18 cellular contexts compared by ENCODE assay signal in genomic region chr12:89775336-89776005, GRCh38.
A peak's percentile ranks its signal among the peaks of the same experiment; 100 is the strongest.
DNase-seq lines count a peak whose midpoint lies in the region; ATAC-seq, FAIRE-seq and TF ChIP-seq lines count a peak whose summit lies in the region.
"Had no signal": no experiment of that assay in that cellular context is flagged by ENCODE, and none has a peak within 500 bp of the region (broad histone marks: within the 10 kb centered on the region; RNA-seq: fewer than 3 reads in every experiment).

No MANE protein-coding gene starts in this region.

- H3K79me2 ChIP-seq in mammary epithelial cell (ENCODE audit: insufficient read depth, low read length) (no peaks in the 10 kb centered on the region), mesendoderm (ENCODE audit: control insufficient read depth, insufficient read depth, low read length) (no peaks in the 10 kb centered on the region)

- no peak overlapping the region for H4K8ac ChIP-seq in mesendoderm (ENCODE audit: low read depth, low read length)

- no peak overlapping the region for H3K9ac ChIP-seq in mammary epithelial cell (ENCODE audit: insufficient read depth, low read length)
- H3K9ac ChIP-seq in mesendoderm (ENCODE audit: low read length): no peak overlapping the region

- no peak overlapping the region for H4K5ac ChIP-seq in mesendoderm (ENCODE audit: low read length)

- H2AK5ac ChIP-seq in mesendoderm (ENCODE audit: low read length): no peak overlapping the region

- H3K9me3 ChIP-seq in mammary epithelial cell (replicated peaks; ENCODE audit: insufficient read depth, low read length): no peaks in the 10 kb centered on the region
- no peaks in the 10 kb centered on the region for H3K9me3 ChIP-seq in mucosa of descending colon
- H3K9me3 ChIP-seq: adrenal gland, transverse colon had no signal

- 55% methylated on average over 4 of the region's 4 CpGs for WGBS in mammary epithelial cell (ENCODE audit: low coverage, missing lambda C conversion rate)
- WGBS in mesendoderm (ENCODE audit: extremely low coverage, insufficient coverage, low lambda C conversion rate): no CpG with 5 or more reads among the region's 4 CpGs

- no TSS peak for BruUV-seq in mammary epithelial cell (replicated peaks; lab: Mats Ljungman, UMichigan)

- in situ Hi-C loops in mammary epithelial cell (cut with MboI; ENCODE audit: low sequenced_read_pairs in 2 of 2): no loop called here

- POLR2A ChIA-PET in BJ (lab: Charles Lee): interaction anchor here (0.5 kb wide), 1 partner anchor 19 kb away, joined by 4 read pairs; no protein-coding TSS in a partner anchor

- H3K4me1 ChIP-seq in mammary epithelial cell (ENCODE audit: insufficient read depth, low read length) (peaks cover 24% of the 10 kb centered on the region), mucosa of descending colon (ENCODE audit: low read depth) (no peaks in the 10 kb centered on the region), mesendoderm (ENCODE audit: control insufficient read depth, low read depth, low read length) (no peaks in the 10 kb centered on the region)
- H3K4me1 ChIP-seq: adrenal gland, transverse colon had no signal

- no peaks in the 10 kb centered on the region for H4K20me1 ChIP-seq in mammary epithelial cell (ENCODE audit: insufficient read depth, low read length)

- intact Hi-C loops in mammary epithelial cell (cut with micrococcal nuclease): no loop called here
- intact Hi-C loops in mucosa of descending colon (cut with DNase I, micrococcal nuclease): no loop called here
- intact Hi-C loops in posterior cingulate gyrus (cut with DNase I): no loop called here

- H3K36me3 ChIP-seq in BJ (ENCODE audit: control insufficient read depth, insufficient read depth, low read length): no peaks in the 10 kb centered on the region
- no peaks in the 10 kb centered on the region for H3K36me3 ChIP-seq in mammary epithelial cell (ENCODE audit: insufficient read depth, low read length)
- no peaks in the 10 kb centered on the region for H3K36me3 ChIP-seq in mucosa of descending colon (ENCODE audit: low read depth)
- no peaks in the 10 kb centered on the region for H3K36me3 ChIP-seq in mesendoderm (ENCODE audit: control insufficient read depth, insufficient read depth, low read length)
- H3K36me3 ChIP-seq: adrenal gland, transverse colon had no signal

- H3K56ac ChIP-seq in mesendoderm (ENCODE audit: low read length): no peak overlapping the region

- H3K23ac ChIP-seq in mesendoderm (ENCODE audit: low read length): no peak overlapping the region

- H2BK5ac ChIP-seq in mesendoderm (ENCODE audit: low read length): no peak overlapping the region

- peak overlapping the region; percentile 26 for H2AFZ ChIP-seq in mammary epithelial cell (ENCODE audit: low read depth, low read length)

- H2BK15ac ChIP-seq in mesendoderm (replicated peaks; ENCODE audit: low read depth): no peak overlapping the region

- H3K4ac ChIP-seq in mesendoderm (ENCODE audit: low read depth, low read length): no peak overlapping the region

- H3K18ac ChIP-seq in mesendoderm (ENCODE audit: low read length): no peak overlapping the region

- peak overlapping the region; percentile 28 for H3K27ac ChIP-seq in mammary epithelial cell (ENCODE audit: insufficient read depth, low read depth, low read length)
- no peak overlapping the region for H3K27ac ChIP-seq in mesendoderm (ENCODE audit: low read depth, low read length)
- H3K27ac ChIP-seq: adrenal gland, epithelial cell of prostate, transverse colon had no signal

- H2BK120ac ChIP-seq in mesendoderm (ENCODE audit: low read depth, low read length): no peak overlapping the region

- H3K4me2 ChIP-seq in mammary epithelial cell (ENCODE audit: insufficient read depth, low read depth, low read length) (peak overlapping the region; percentile 50), mesendoderm (ENCODE audit: low read length) (no peak overlapping the region)

- peak; percentile 48 for ATAC-seq in mucosa of descending colon

- no peaks in the 10 kb centered on the region for H3K27me3 ChIP-seq in BJ (ENCODE audit: control insufficient read depth, insufficient read depth, low read length)
- no peaks in the 10 kb centered on the region for H3K27me3 ChIP-seq in mammary epithelial cell (ENCODE audit: insufficient read depth, low read length)
- H3K27me3 ChIP-seq in mesendoderm (ENCODE audit: insufficient read depth, low read length, poor library complexity): no peaks in the 10 kb centered on the region
- H3K27me3 ChIP-seq: adrenal gland, transverse colon had no signal

- no peak for TF ChIP-seq CTCF in BJ (IDR thresholded peaks at IDR 0.05; ENCODE audit: insufficient read depth, low read depth, low read length)
- no peak for TF ChIP-seq CTCF in mammary epithelial cell (conservative IDR thresholded peaks at IDR 0.05 in 1 of 2, IDR thresholded peaks at IDR 0.05 in 1 of 2; ENCODE audit: extremely low read depth in 1 of 2, insufficient read depth in 1 of 2, low read depth in 1 of 2, low read length in 2 of 2)
- TF ChIP-seq CTCF in mucosa of descending colon (IDR thresholded peaks at IDR 0.05): no peak

- DNase-seq in BJ (ENCODE audit: low read depth): peak; percentile 59
- DNase-seq in HTR-8/SVneo (ENCODE audit: insufficient read length, low spot score): peak; percentile 62
- DNase-seq in mammary epithelial cell: peak; percentile 23
- no peak for DNase-seq in mucosa of descending colon
- no peak for DNase-seq in cerebellum (ENCODE audit: low spot score)
- DNase-seq in mesendoderm: no peak
- DNase-seq in posterior cingulate gyrus: no peak
- no peak for DNase-seq in NCI-H345 treated with DMSO at 0.1 percent for 48 hours (lab: John Stamatoyannopoulos, UW; ENCODE audit: unreplicated experiment)
- DNase-seq: adrenal gland; DMS53; GOT3; NCI-H1092 treated with DMSO at 0.1 percent for 48 hours; nephron progenitor cell; NK-92 treated with Interleukin-12 subunit alpha and Interleukin-12 subunit beta, amount 100 ng/mL, for 24 hours; stimulated activated CD4-positive, alpha-beta T cell treated with anti-CD3 and anti-CD28 coated beads, Interleukin-4, amount 100 ng/mL, for 24 hours; transverse colon had no signal

- no peak for FAIRE-seq in HTR-8/SVneo (lab: Jason Lieb, UNC)
- FAIRE-seq: TTC549 had no signal

- CTCF ChIA-PET in BJ (lab: Yijun Ruan, JAX): interaction anchor here (0.7 to 1.6 kb wide), 3 partner anchors 13 to 637 kb away, joined by 3 to 4 read pairs (median 3); no protein-coding TSS in a partner anchor
- CTCF ChIA-PET in mammary epithelial cell (lab: Charles Lee; ENCODE audit: low non-redundant PET): no interaction called here

- H3K4me3 ChIP-seq in BJ (ENCODE audit: low read depth, low read length) (no peak overlapping the region), mammary epithelial cell (replicated peaks in 1 of 3; ENCODE audit: insufficient read depth in 1 of 3, low read depth in 2 of 3, low read length in 3 of 3) (no peak overlapping the region), mucosa of descending colon (no peak overlapping the region), mesendoderm (ENCODE audit: low read length) (no peak overlapping the region)
- H3K4me3 ChIP-seq: adrenal gland, transverse colon had no signal

- dilution Hi-C loops in mammary epithelial cell (cut with HindIII; ENCODE audit: low sequenced_read_pairs): no loop called here

- no peaks in the 10 kb centered on the region for H3K79me1 ChIP-seq in mesendoderm (ENCODE audit: low read length)

Comparison
In these comparisons a context has a peak if more than half of its experiments do, and no peak if none do; other contexts are left out.
1. DNase-seq: peak in BJ (single experiment), HTR-8/SVneo (single experiment) and mammary epithelial cell (single experiment); none in mucosa of descending colon (0 of 3), cerebellum (single experiment), mesendoderm (single experiment), posterior cingulate gyrus (0 of 10) and NCI-H345 treated with DMSO at 0.1 percent for 48 hours (single experiment).